In genomic region chr1:174519845-174520244, GRCh38 we compare ENCODE assay signal across 15 cellular contexts.
A peak's percentile ranks its signal among the peaks of the same experiment; 100 is the strongest.
DNase-seq lines count a peak whose midpoint lies in the region; ATAC-seq lines count a peak whose summit lies in the region.
"Had no signal": no experiment of that assay in that cellular context is flagged by ENCODE, and none has a peak within 500 bp of the region (broad histone marks: within the 10 kb centered on the region; RNA-seq: fewer than 3 reads in every experiment).

No MANE protein-coding gene starts in this region.

- peak; percentile 46 to 78 for DNase-seq in NCI-H2081 (lab: John Stamatoyannopoulos, UW)
- no peak for DNase-seq in NCI-H2081 treated with DMSO at 0.1 percent for 48 hours (lab: John Stamatoyannopoulos, UW)
- DNase-seq in NCI-H446 treated with DMSO at 0.1 percent for 48 hours (lab: John Stamatoyannopoulos, UW) = peak; percentile 58
- peak; percentile 53 for DNase-seq in Right ventricle myocardium superior
- DNase-seq in occipital lobe (lab: John Stamatoyannopoulos, UW) = peak; percentile 0
- no peak for DNase-seq in RKO (ENCODE audit: low spot score)
- DNase-seq in central memory CD4-positive, alpha-beta T cell = no peak
- DNase-seq: activated CD8-positive, alpha-beta T cell treated with anti-CD3 and anti-CD28 coated beads for 36 hours; activated naive CD4-positive, alpha-beta T cell treated with Interleukin-2 at 50 U/mL for 16 hours; activated T-cell treated with anti-CD3 and anti-CD28 coated beads, Interleukin-2, amount 50 U/mL, for 24 hours; mammary epithelial cell; naive thymus-derived CD8-positive, alpha-beta T cell; NCI-H187 treated with DMSO at 0.1 percent for 48 hours; NCI-H526 treated with DMSO at 0.1 percent for 48 hours had no signal

- peak; percentile 96 for ATAC-seq in Right ventricle myocardium superior (ENCODE audit: poor library complexity)
- ATAC-seq in HG03442 (IDR thresholded peaks at IDR 0.05; ENCODE audit: unreplicated experiment) = no peak
- ATAC-seq: activated CD8-positive, alpha-beta T cell treated with anti-CD3 and anti-CD28 coated beads for 36 hours; naive thymus-derived CD8-positive, alpha-beta T cell had no signal

- intact Hi-C loops in Right ventricle myocardium superior (cut with DNase I) = no loop called here

Comparison
In these comparisons a context has a peak if more than half of its experiments do, and no peak if none do; other contexts are left out.
1. DNase-seq: peak in NCI-H2081 (2 of 2), NCI-H446 treated with DMSO at 0.1 percent for 48 hours (single experiment), Right ventricle myocardium superior (single experiment) and occipital lobe (single experiment); none in NCI-H2081 treated with DMSO at 0.1 percent for 48 hours (single experiment), RKO (single experiment) and central memory CD4-positive, alpha-beta T cell (single experiment).